Comparison of ENCODE assay signal across 19 cellular contexts in genomic region chr3:105653868-105654267, GRCh38.
"Had no signal": no experiment of that assay in that cellular context is flagged by ENCODE, and none has a peak within 500 bp of the region (broad histone marks: within the 10 kb centered on the region; RNA-seq: fewer than 3 reads in every experiment).

No MANE protein-coding gene starts in this region.

- FAIRE-seq: endometrium, pancreas had no signal

- H3K27ac ChIP-seq: cardiac muscle cell, pancreas, thyroid gland, upper lobe of right lung, WERI-Rb-1 had no signal

- H3K9me2 ChIP-seq: SK-N-SH had no signal

- H3K27me3 ChIP-seq: cardiac muscle cell, pancreas, thyroid gland, upper lobe of right lung had no signal

- ATAC-seq: pancreas, sciatic nerve, upper lobe of right lung had no signal

- H3K9me3 ChIP-seq: pancreas, SK-N-SH, thyroid gland, upper lobe of right lung had no signal

- H3K9ac ChIP-seq: SK-N-SH had no signal

- H3K36me3 ChIP-seq: pancreas had no signal

- DNase-seq: activated CD4-positive, CD25-positive, alpha-beta regulatory T cell treated with anti-CD3 and anti-CD28 coated beads, Interleukin-2, amount 50 U/mL, for 72 hours; activated naive CD4-positive, alpha-beta T cell; activated T-cell treated with anti-CD3 and anti-CD28 coated beads, Interleukin-2, amount 50 U/mL, for 24 hours; amygdala; effector CD4-positive, alpha-beta T cell; erythroblast; foreskin fibroblast; hippocampal formation; nephron progenitor cell; pancreas; SK-N-SH; stimulated activated naive CD4-positive, alpha-beta T cell; thyroid gland; upper lobe of right lung; WERI-Rb-1 had no signal

- H3K4me3 ChIP-seq: cardiac muscle cell, pancreas, smooth muscle cell, thyroid gland, upper lobe of right lung had no signal

- H3K4me2 ChIP-seq: SK-N-SH, smooth muscle cell had no signal

- H3K4me1 ChIP-seq: thyroid gland, upper lobe of right lung had no signal
